In the genomic region with DNA sequence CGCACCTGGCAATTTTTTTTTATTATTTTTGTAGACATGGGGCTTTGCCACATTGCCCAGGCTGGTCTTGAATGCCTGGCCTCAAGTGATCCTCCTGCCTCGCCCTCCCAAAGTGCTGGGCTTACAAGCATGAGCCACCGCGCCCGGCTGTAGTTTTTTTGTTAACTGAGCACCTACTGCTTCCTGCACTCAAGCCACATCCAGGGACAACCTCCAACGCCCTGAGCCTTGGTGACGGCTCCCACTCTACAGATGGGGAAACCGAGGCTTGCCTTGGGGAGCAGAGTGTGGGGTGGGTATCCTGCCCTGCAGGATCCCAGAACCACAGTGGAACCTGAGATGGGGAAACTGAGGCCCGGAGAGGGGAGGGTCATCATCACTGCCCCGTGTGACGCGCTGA, we compare ENCODE assay signal across 37 cellular contexts. TPM values are rescaled to one million over a fixed set of nuclear protein-coding genes. Genes with fewer than 3 reads are reported as not detected.
"Had no signal": no experiment of that assay in that cellular context is flagged by ENCODE, and none has a peak within 500 bp of the region (broad histone marks: within the 10 kb centered on the region; RNA-seq: fewer than 3 reads in every experiment).

No MANE protein-coding gene starts in this region.

- H3K9me3 ChIP-seq: adrenal gland, ascending aorta, body of pancreas, breast epithelium had no signal

- ATAC-seq: activated naive CD4-positive, alpha-beta T cell treated with anti-CD3 and anti-CD28 coated beads, Interleukin-2, amount 50 U/mL, for 72 hours; activated naive CD8-positive, alpha-beta T cell treated with anti-CD3 and anti-CD28 coated beads, Interleukin-2, amount 50 U/mL, for 24 hours; activated T-cell treated with anti-CD3 and anti-CD28 coated beads, Interleukin-2, amount 50 U/mL, for 4 hours; activated T-cell treated with anti-CD3 and anti-CD28 coated beads, Interleukin-2, amount 50 U/mL, for 72 hours; activated T-helper 17 cell treated with anti-CD3 and anti-CD28 coated beads, Interleukin-2, amount 50 U/mL, for 72 hours; body of pancreas had no signal

- DNase-seq: activated effector memory CD4-positive, alpha-beta T cell treated with anti-CD3 and anti-CD28 coated beads, Interleukin-2, amount 50 U/mL, for 16 hours; activated effector memory CD4-positive, alpha-beta T cell treated with Interleukin-2 at 50 U/mL for 16 hours; activated gamma-delta T cell; activated gamma-delta T cell treated with Interleukin-2 at 50 U/mL for 16 hours; activated naive CD4-positive, alpha-beta T cell; activated naive CD4-positive, alpha-beta T cell treated with anti-CD3 and anti-CD28 coated beads for 36 hours; activated naive CD4-positive, alpha-beta T cell treated with anti-CD3 and anti-CD28 coated beads, Interleukin-2, amount 10 ng/mL, durations not matched to agents 7 days and 5 days; activated naive CD4-positive, alpha-beta T cell treated with anti-CD3 and anti-CD28 coated beads, Interleukin-2, amount 50 U/mL, for 16 hours; activated naive CD4-positive, alpha-beta T cell treated with Interleukin-2 at 50 U/mL for 16 hours; activated naive CD8-positive, alpha-beta T cell treated with anti-CD3 and anti-CD28 coated beads for 36 hours; activated naive CD8-positive, alpha-beta T cell treated with anti-CD3 and anti-CD28 coated beads, Interleukin-2, amount 10 ng/mL, durations not matched to agents 7 days and 5 days; activated naive CD8-positive, alpha-beta T cell treated with anti-CD3 and anti-CD28 coated beads, Interleukin-2, amount 50 U/mL, for 24 hours; activated T-cell treated with anti-CD3 and anti-CD28 coated beads, Interleukin-2, amount 50 U/mL, for 24 hours; activated T-cell treated with anti-CD3 and anti-CD28 coated beads, Interleukin-2, amount 50 U/mL, for 4 hours; activated T-cell treated with anti-CD3 and anti-CD28 coated beads, Interleukin-2, amount 50 U/mL, for 48 hours; activated T-cell treated with anti-CD3 and anti-CD28 coated beads, Interleukin-2, amount 50 U/mL, for 72 hours; adrenal gland; amniotic stem cell; amygdala; anterior cingulate cortex; aorta; body of pancreas; brain microvascular endothelial cell; caudate nucleus; central memory CD4-positive, alpha-beta T cell; cerebellar nuclear complex had no signal

- H3K36me3 ChIP-seq: adrenal gland, ascending aorta, brain microvascular endothelial cell, breast epithelium, cardiac muscle cell had no signal

- H3K27me3 ChIP-seq: body of pancreas, brain microvascular endothelial cell had no signal

- H3K4me3 ChIP-seq: adrenal gland, ascending aorta, body of pancreas, breast epithelium, cardiac muscle cell had no signal

- H3K27ac ChIP-seq: adrenal gland, ascending aorta, body of pancreas, brain microvascular endothelial cell, breast epithelium, cardiac muscle cell had no signal

- FAIRE-seq: astrocyte, bronchial epithelial cell had no signal

RNA-seq across cellular contexts. Expression of gene ELANE, which starts 3.0 kb away (rescaled TPM):
- total RNA-seq: activated naive CD4-positive, alpha-beta T cell treated with anti-CD3 and anti-CD28 coated beads for 36 hours; activated naive CD4-positive, alpha-beta T cell treated with anti-CD3 and anti-CD28 coated beads, Interleukin-2, amount 50 U/mL, for 72 hours; activated naive CD8-positive, alpha-beta T cell treated with anti-CD3 and anti-CD28 coated beads for 36 hours; activated naive CD8-positive, alpha-beta T cell treated with anti-CD3 and anti-CD28 coated beads, Interleukin-2, amount 10 ng/mL, durations not matched to agents 7 days and 5 days; activated T-cell treated with anti-CD3 and anti-CD28 coated beads, Interleukin-2, amount 50 U/mL, for 4 hours; activated T-cell treated with anti-CD3 and anti-CD28 coated beads, Interleukin-2, amount 50 U/mL, for 72 hours; activated T-helper 1 cell treated with anti-CD3 and anti-CD28 coated beads, Interleukin-12 subunit alpha, Interleukin-12 subunit beta, Interleukin-2, Interleukin-4 antibody, amounts not matched to agents 30 ng/mL and 10 ng/mL and 1 ng/mL, durations not matched to agents 14 hours and 24 hours and 36 hours; activated T-helper 17 cell treated with anti-CD3 and anti-CD28 coated beads, Interleukin-2, amount 50 U/mL, for 72 hours; activated T-helper 2 cell treated with anti-CD3 and anti-CD28 coated beads, Interferon-gamma antibody, Interleukin-2, Interleukin-4, amounts not matched to agents 10 μg/mL and 5 μg/mL and 100 μg/mL, durations not matched to agents 14 hours and 24 hours and 36 hours; ascending aorta; astrocyte; body of pancreas; bronchial epithelial cell; cardiac muscle cell; chondrocyte had no signal
- polyA plus RNA-seq: aorta, cardiac muscle cell had no signal

RNA-seq across cellular contexts. Expression of gene PRTN3, which starts 14.3 kb away (rescaled TPM):
- total RNA-seq: activated naive CD4-positive, alpha-beta T cell treated with anti-CD3 and anti-CD28 coated beads for 36 hours; activated naive CD4-positive, alpha-beta T cell treated with anti-CD3 and anti-CD28 coated beads, Interleukin-2, amount 50 U/mL, for 72 hours; activated naive CD8-positive, alpha-beta T cell treated with anti-CD3 and anti-CD28 coated beads for 36 hours; activated naive CD8-positive, alpha-beta T cell treated with anti-CD3 and anti-CD28 coated beads, Interleukin-2, amount 10 ng/mL, durations not matched to agents 7 days and 5 days; activated T-cell treated with anti-CD3 and anti-CD28 coated beads, Interleukin-2, amount 50 U/mL, for 4 hours; activated T-cell treated with anti-CD3 and anti-CD28 coated beads, Interleukin-2, amount 50 U/mL, for 72 hours; activated T-helper 1 cell treated with anti-CD3 and anti-CD28 coated beads, Interleukin-12 subunit alpha, Interleukin-12 subunit beta, Interleukin-2, Interleukin-4 antibody, amounts not matched to agents 30 ng/mL and 10 ng/mL and 1 ng/mL, durations not matched to agents 14 hours and 24 hours and 36 hours; activated T-helper 17 cell treated with anti-CD3 and anti-CD28 coated beads, Interleukin-2, amount 50 U/mL, for 72 hours; activated T-helper 2 cell treated with anti-CD3 and anti-CD28 coated beads, Interferon-gamma antibody, Interleukin-2, Interleukin-4, amounts not matched to agents 10 μg/mL and 5 μg/mL and 100 μg/mL, durations not matched to agents 14 hours and 24 hours and 36 hours; aorta; ascending aorta; astrocyte; bronchial epithelial cell; chondrocyte had no signal
- polyA plus RNA-seq: aorta had no signal

RNA-seq across cellular contexts. Expression of gene AZU1, which starts 27.5 kb away (rescaled TPM):
- total RNA-seq: activated naive CD4-positive, alpha-beta T cell treated with anti-CD3 and anti-CD28 coated beads for 36 hours; activated naive CD4-positive, alpha-beta T cell treated with anti-CD3 and anti-CD28 coated beads, Interleukin-2, amount 50 U/mL, for 72 hours; activated naive CD8-positive, alpha-beta T cell treated with anti-CD3 and anti-CD28 coated beads for 36 hours; activated T-cell treated with anti-CD3 and anti-CD28 coated beads, Interleukin-2, amount 50 U/mL, for 4 hours; activated T-cell treated with anti-CD3 and anti-CD28 coated beads, Interleukin-2, amount 50 U/mL, for 72 hours; activated T-helper 1 cell treated with anti-CD3 and anti-CD28 coated beads, Interleukin-12 subunit alpha, Interleukin-12 subunit beta, Interleukin-2, Interleukin-4 antibody, amounts not matched to agents 30 ng/mL and 10 ng/mL and 1 ng/mL, durations not matched to agents 14 hours and 24 hours and 36 hours; activated T-helper 2 cell treated with anti-CD3 and anti-CD28 coated beads, Interferon-gamma antibody, Interleukin-2, Interleukin-4, amounts not matched to agents 10 μg/mL and 5 μg/mL and 100 μg/mL, durations not matched to agents 14 hours and 24 hours and 36 hours; ascending aorta; bronchial epithelial cell had no signal

RNA-seq across cellular contexts. Expression of gene PLPPR3, which starts 33.4 kb away (rescaled TPM):
- total RNA-seq: activated naive CD4-positive, alpha-beta T cell treated with anti-CD3 and anti-CD28 coated beads for 36 hours; activated naive CD4-positive, alpha-beta T cell treated with anti-CD3 and anti-CD28 coated beads, Interleukin-2, amount 50 U/mL, for 72 hours; activated naive CD8-positive, alpha-beta T cell treated with anti-CD3 and anti-CD28 coated beads for 36 hours; activated naive CD8-positive, alpha-beta T cell treated with anti-CD3 and anti-CD28 coated beads, Interleukin-2, amount 10 ng/mL, durations not matched to agents 7 days and 5 days; activated T-cell treated with anti-CD3 and anti-CD28 coated beads, Interleukin-2, amount 50 U/mL, for 72 hours; activated T-helper 1 cell treated with anti-CD3 and anti-CD28 coated beads, Interleukin-12 subunit alpha, Interleukin-12 subunit beta, Interleukin-2, Interleukin-4 antibody, amounts not matched to agents 30 ng/mL and 10 ng/mL and 1 ng/mL, durations not matched to agents 14 hours and 24 hours and 36 hours; activated T-helper 17 cell treated with anti-CD3 and anti-CD28 coated beads, Interleukin-2, amount 50 U/mL, for 72 hours; activated T-helper 2 cell treated with anti-CD3 and anti-CD28 coated beads, Interferon-gamma antibody, Interleukin-2, Interleukin-4, amounts not matched to agents 10 μg/mL and 5 μg/mL and 100 μg/mL, durations not matched to agents 14 hours and 24 hours and 36 hours; aorta; ascending aorta; body of pancreas; bronchial epithelial cell; cardiac septum had no signal
- polyA plus RNA-seq: aorta had no signal
